In genomic region chr13:44686478-44687071, GRCh38 we compare ENCODE assay signal across 21 cellular contexts.
"Had no signal": no experiment of that assay in that cellular context is flagged by ENCODE, and none has a peak within 500 bp of the region (broad histone marks: within the 10 kb centered on the region; RNA-seq: fewer than 3 reads in every experiment).

No MANE protein-coding gene starts in this region.

- H3K4me3 ChIP-seq: heart right ventricle, mucosa of descending colon, right lobe of liver had no signal

- H3K27ac Mint-ChIP-seq: activated CD4-positive, alpha-beta memory T cell treated with anti-CD3 and anti-CD28 coated beads for 36 hours; activated CD8-positive, alpha-beta memory T cell treated with anti-CD3 and anti-CD28 coated beads, Interleukin-2, amount 10 ng/mL, durations not matched to agents 7 days and 5 days; activated naive CD8-positive, alpha-beta T cell; endodermal cell; stimulated activated memory B cell treated with anti-CD40 and anti-IgM and Interleukin-4, amounts not matched to agents 10 μg/mL and 1 μg/mL and 100 μg/mL, for 72 hours had no signal

- H3K36me3 ChIP-seq: heart right ventricle, right lobe of liver had no signal

- H3K4me1 Mint-ChIP-seq: endodermal cell; neural crest cell; stimulated activated memory B cell treated with anti-CD40 and anti-IgM and Interleukin-4, amounts not matched to agents 10 μg/mL and 1 μg/mL and 100 μg/mL, for 72 hours had no signal

- H3K9me3 ChIP-seq: mucosa of descending colon, right lobe of liver had no signal

- DNase-seq: activated CD4-positive, alpha-beta memory T cell treated with anti-CD3 and anti-CD28 coated beads for 36 hours; activated CD8-positive, alpha-beta memory T cell treated with anti-CD3 and anti-CD28 coated beads, Interleukin-2, amount 10 ng/mL, durations not matched to agents 7 days and 5 days; activated effector memory CD4-positive, alpha-beta T cell treated with anti-CD3 and anti-CD28 coated beads, Interleukin-2, amount 50 U/mL, for 16 hours; amniotic stem cell; cerebellar nuclear complex; cortex of kidney; endodermal cell; heart right ventricle; islet precursor cell; left cardiac atrium; mesendoderm; mucosa of descending colon; occipital lobe; right lobe of liver; small intestine; stimulated activated CD4-positive, alpha-beta T cell treated with anti-CD3 and anti-CD28 coated beads, Interleukin-2, amount 100 ng/mL, for 24 hours had no signal

- H3K36me3 Mint-ChIP-seq: activated CD4-positive, alpha-beta memory T cell treated with anti-CD3 and anti-CD28 coated beads for 36 hours; stimulated activated memory B cell treated with anti-CD40 and anti-IgM and Interleukin-4, amounts not matched to agents 10 μg/mL and 1 μg/mL and 100 μg/mL, for 72 hours had no signal

- H3K27me3 ChIP-seq: heart right ventricle, right lobe of liver had no signal

- H3K4me1 ChIP-seq: right lobe of liver had no signal

- ATAC-seq: activated CD4-positive, CD25-positive, alpha-beta regulatory T cell treated with anti-CD3 and anti-CD28 coated beads, Interleukin-2, amount 50 U/mL, for 24 hours; activated CD8-positive, alpha-beta memory T cell treated with anti-CD3 and anti-CD28 coated beads, Interleukin-2, amount 10 ng/mL, durations not matched to agents 7 days and 5 days; heart right ventricle; left cardiac atrium; mucosa of descending colon; right lobe of liver; SK-N-SH treated with all-trans-retinoic acid at 6 μM for 48 hours; stimulated activated memory B cell treated with anti-CD40 and anti-IgM and Interleukin-4, amounts not matched to agents 10 μg/mL and 1 μg/mL and 100 μg/mL, for 72 hours had no signal

- H3K4me3 Mint-ChIP-seq: activated CD4-positive, alpha-beta memory T cell treated with anti-CD3 and anti-CD28 coated beads for 36 hours; activated CD8-positive, alpha-beta memory T cell treated with anti-CD3 and anti-CD28 coated beads, Interleukin-2, amount 10 ng/mL, durations not matched to agents 7 days and 5 days; activated naive CD8-positive, alpha-beta T cell; endodermal cell; neural crest cell; stimulated activated memory B cell treated with anti-CD40 and anti-IgM and Interleukin-4, amounts not matched to agents 10 μg/mL and 1 μg/mL and 100 μg/mL, for 72 hours had no signal

- H3K27ac ChIP-seq: heart right ventricle, right lobe of liver had no signal
